Comparison of ENCODE assay signal across 8 cellular contexts in genomic region chr21:37266515-37267221, GRCh38. TPM values are rescaled to one million over a fixed set of nuclear protein-coding genes. Genes with fewer than 3 reads are reported as not detected.
DNase-seq lines count a peak whose midpoint lies in the region; ATAC-seq and TF ChIP-seq lines count a peak whose summit lies in the region.

No MANE protein-coding gene starts in this region.

- peaks cover 33% of the 10 kb centered on the region for H3K4me1 Mint-ChIP-seq in CD14-positive monocyte

- H3K27ac ChIP-seq in breast epithelium (peak overlapping the region; percentile 94 to 99), substantia nigra (ENCODE audit: low read depth, low read length, poor library complexity, severe bottlenecking) (peak overlapping the region; percentile 95)

- peak overlapping the region; percentile 69 to 95 (median 90) for H3K4me3 ChIP-seq in breast epithelium

- TF ChIP-seq CTCF in CD14-positive monocyte (IDR thresholded peaks at IDR 0.05) (no peak), breast epithelium (IDR thresholded peaks at IDR 0.05) (no peak)

- peak overlapping the region; percentile 97 to 99 (median 99) for H3K27ac Mint-ChIP-seq in CD14-positive monocyte

- H3K36me3 ChIP-seq in breast epithelium: no peaks in the 10 kb centered on the region

- peaks cover 0 to 5% (median 0%) of the 10 kb centered on the region in 7 donors for H3K9me3 Mint-ChIP-seq in CD14-positive monocyte

- H3K36me3 Mint-ChIP-seq in CD14-positive monocyte: peaks cover 6 to 8% of the 10 kb centered on the region in 2 donors

- ATAC-seq in GM18517 (IDR thresholded peaks at IDR 0.05; ENCODE audit: unreplicated experiment) (peak; percentile 11), HG03039 (IDR thresholded peaks at IDR 0.05; ENCODE audit: unreplicated experiment) (peak; percentile 5)

- H3K27me3 Mint-ChIP-seq in CD14-positive monocyte (ENCODE audit: low read depth in 3 of 3): no peaks in the 10 kb centered on the region

- H3K4me1 ChIP-seq in breast epithelium: peaks cover 0 to 4% of the 10 kb centered on the region in 2 donors

- DNase-seq in CD14-positive monocyte (ENCODE audit: low spot score): peak; percentile 51
- DNase-seq in NCI-H526 treated with DMSO at 0.1 percent for 48 hours (lab: John Stamatoyannopoulos, UW): peak; percentile 92
- peak in 1 of 2 donors; percentile 58 for DNase-seq in breast epithelium (ENCODE audit: low spot score in 2 of 2)
- peak; percentile 84 for DNase-seq in left kidney (ENCODE audit: low read depth, low spot score)
- DNase-seq in substantia nigra (lab: John Stamatoyannopoulos, UW): peak in 20 of 49 donors; percentile 26 to 84 (median 50)
- DNase-seq in kidney glomerular epithelial cell (lab: John Stamatoyannopoulos, UW): no peak

- H3K27me3 ChIP-seq in breast epithelium: no peaks in the 10 kb centered on the region

- H3K4me3 Mint-ChIP-seq in CD14-positive monocyte: peak overlapping the region; percentile 91 to 96

- TF ChIP-seq POLR2A in breast epithelium (IDR thresholded peaks at IDR 0.05): no peak

- intact Hi-C loops in CD14-positive monocyte (cut with micrococcal nuclease): loop anchor here (2.0 to 10.0 kb wide), 5 partner anchors 52 to 1112 kb away; partner anchors contain the start of genes DYRK1A (in 2 of the 2) and DOP1B (in 1 of the 2)
- intact Hi-C loops in breast epithelium (cut with DNase I; ENCODE audit: low total_unique reads): loop anchor here (1.0 kb wide), 1 partner anchor 99 kb away; no protein-coding TSS in a partner anchor

- H3K9me3 ChIP-seq in breast epithelium: no peaks in the 10 kb centered on the region

RNA-seq across cellular contexts. Expression of gene VPS26C, which starts 0.5 kb away (rescaled TPM):
- polyA plus RNA-seq in CD14-positive monocyte: 10 to 100 TPM; 69.3 to 75.4 TPM
- 10 to 100 TPM; 43.9 to 84.5 (median 60.6) TPM for total RNA-seq in breast epithelium
